In genomic region chr6:29943053-29943966, GRCh38 we compare ENCODE assay signal across 8 cellular contexts. TPM values are rescaled to one million over a fixed set of nuclear protein-coding genes. Genes with fewer than 3 reads are reported as not detected.
DNase-seq lines count a peak whose midpoint lies in the region; ATAC-seq lines count a peak whose summit lies in the region.

No MANE protein-coding gene starts in this region.

- no peaks in the 10 kb centered on the region for H3K9me3 ChIP-seq in iPS-18a (ENCODE audit: control insufficient read depth, low read depth, low read length)

- H3K27me3 ChIP-seq in iPS-18a (ENCODE audit: control insufficient read depth, insufficient read depth, low read length): peaks cover 7% of the 10 kb centered on the region

- H3K27ac ChIP-seq in iPS-18a (ENCODE audit: low read length): no peak overlapping the region

- peak; percentile 34 for DNase-seq in DMS53 treated with DMSO at 0.1 percent for 48 hours (lab: John Stamatoyannopoulos, UW; ENCODE audit: unreplicated experiment)
- peak in 1 of 2 donors; percentile 23 for DNase-seq in activated naive CD4-positive, alpha-beta T cell treated with anti-CD3 and anti-CD28 coated beads, Interleukin-2, amount 50 U/mL, for 72 hours (ENCODE audit: low spot score in 2 of 2)
- peak; percentile 35 to 46 for DNase-seq in stimulated activated CD4-positive, alpha-beta T cell treated with anti-CD3 and anti-CD28 coated beads, Interleukin-4, amount 100 ng/mL, for 4 hours
- DNase-seq in superior temporal gyrus (ENCODE audit: extremely low spot score): no peak
- DNase-seq in NCI-H1694 treated with DMSO at 0.1 percent for 48 hours (lab: John Stamatoyannopoulos, UW): no peak

- ATAC-seq in HG03280 (IDR thresholded peaks at IDR 0.05; ENCODE audit: unreplicated experiment) (peak; percentile 19), HG03565 (IDR thresholded peaks at IDR 0.05; ENCODE audit: unreplicated experiment) (no peak)
- ATAC-seq in activated naive CD4-positive, alpha-beta T cell treated with anti-CD3 and anti-CD28 coated beads, Interleukin-2, amount 50 U/mL, for 72 hours: peak; percentile 1 to 2

- no peaks in the 10 kb centered on the region for H3K9me3 Mint-ChIP-seq in activated naive CD4-positive, alpha-beta T cell treated with anti-CD3 and anti-CD28 coated beads, Interleukin-2, amount 50 U/mL, for 72 hours

- no peaks in the 10 kb centered on the region for H3K4me1 ChIP-seq in iPS-18a (ENCODE audit: control insufficient read depth, low read depth, low read length)

- no peak overlapping the region for H3K9ac ChIP-seq in iPS-18a (ENCODE audit: low read length)

- H3K27ac Mint-ChIP-seq in activated naive CD4-positive, alpha-beta T cell treated with anti-CD3 and anti-CD28 coated beads, Interleukin-2, amount 50 U/mL, for 72 hours: peak overlapping the region; percentile 99 to 100

- H3K36me3 Mint-ChIP-seq in activated naive CD4-positive, alpha-beta T cell treated with anti-CD3 and anti-CD28 coated beads, Interleukin-2, amount 50 U/mL, for 72 hours: peaks cover 53 to 60% of the 10 kb centered on the region in 2 donors

- H3K4me3 ChIP-seq in iPS-18a (ENCODE audit: low read length): peak overlapping the region; percentile 59

- H3K36me3 ChIP-seq in iPS-18a (ENCODE audit: control insufficient read depth, low read depth, low read length): no peaks in the 10 kb centered on the region

RNA-seq across cellular contexts. Expression of gene HLA-A, which starts 1.0 kb away (rescaled TPM):
- 1,000 to 10,000 TPM; 1,088 to 2,034 TPM for total RNA-seq in activated naive CD4-positive, alpha-beta T cell treated with anti-CD3 and anti-CD28 coated beads, Interleukin-2, amount 50 U/mL, for 72 hours

Comparison
In these comparisons a context has a peak if more than half of its experiments do, and no peak if none do; other contexts are left out.
1. DNase-seq: peak in DMS53 treated with DMSO at 0.1 percent for 48 hours (single experiment) and stimulated activated CD4-positive, alpha-beta T cell treated with anti-CD3 and anti-CD28 coated beads, Interleukin-4, amount 100 ng/mL, for 4 hours (2 of 2); none in superior temporal gyrus (single experiment) and NCI-H1694 treated with DMSO at 0.1 percent for 48 hours (single experiment).